ENCODE assay signal across 9 cellular contexts in the genomic region with DNA sequence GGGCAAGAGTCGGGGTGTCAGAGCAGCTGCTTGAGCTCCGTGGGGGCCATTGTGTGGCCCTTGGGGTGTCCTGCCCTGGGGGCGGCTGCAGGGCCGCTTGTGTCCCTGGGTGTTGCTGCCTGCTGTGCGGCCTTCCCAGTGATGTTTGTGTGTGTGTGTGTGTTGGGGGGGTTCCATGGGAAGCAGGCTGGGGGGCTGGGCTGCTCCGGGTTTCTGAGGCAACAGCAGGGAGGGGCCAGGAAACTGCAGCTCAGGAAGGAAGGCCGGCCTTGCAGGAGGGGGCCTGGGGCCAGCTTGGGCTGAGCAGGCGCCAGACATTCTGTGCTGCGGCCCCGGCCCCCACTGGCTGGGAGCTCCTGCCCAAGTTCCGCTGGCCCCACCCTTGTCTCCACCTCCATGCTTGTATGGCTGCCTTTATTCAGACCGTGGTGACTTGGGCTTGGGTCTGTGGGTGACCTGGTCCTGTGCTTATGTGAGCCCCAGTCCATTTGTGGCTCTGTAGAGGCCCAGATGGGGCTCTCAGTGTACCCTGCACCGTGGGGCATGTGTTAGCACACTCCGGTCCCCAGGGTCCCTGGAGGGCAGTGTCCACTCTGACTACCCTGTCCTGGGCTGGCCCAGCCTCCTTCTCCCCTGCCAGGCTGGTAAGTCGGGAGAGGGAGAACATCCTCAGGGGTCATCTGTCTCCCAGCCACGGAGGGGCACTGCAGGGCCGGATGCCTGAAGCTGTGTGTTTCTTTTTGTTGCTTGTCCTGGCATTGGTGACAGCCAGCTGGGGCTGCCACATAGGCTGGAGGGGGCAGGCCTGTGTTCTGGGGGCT. TPM values are rescaled to one million over a fixed set of nuclear protein-coding genes. Genes with fewer than 3 reads are reported as not detected.
DNase-seq lines count a peak whose midpoint lies in the region; ATAC-seq, FAIRE-seq and TF ChIP-seq lines count a peak whose summit lies in the region.
"Had no signal": no experiment of that assay in that cellular context is flagged by ENCODE, and none has a peak within 500 bp of the region (broad histone marks: within the 10 kb centered on the region; RNA-seq: fewer than 3 reads in every experiment).

No MANE protein-coding gene starts in this region.

- no peaks in the 10 kb centered on the region for H3K79me2 ChIP-seq in OCI-LY1 (ENCODE audit: insufficient read depth, low read length)

- H3K4me1 Mint-ChIP-seq in progenitor cell of endocrine pancreas (ENCODE audit: low read depth), result peaks cover 6% of the 10 kb centered on the region

- no peak overlapping the region for H3K27ac Mint-ChIP-seq in progenitor cell of endocrine pancreas

- H3K27me3 ChIP-seq in GM06990 (replicated peaks; ENCODE audit: control insufficient read depth, insufficient read depth, low read length), result no peaks in the 10 kb centered on the region
- peaks cover 21% of the 10 kb centered on the region for H3K27me3 ChIP-seq in OCI-LY1 (ENCODE audit: insufficient read depth, low read length)

- TF ChIP-seq POLR2A in GM12892 (IDR thresholded peaks at IDR 0.05; ENCODE audit: low read depth, low read length), result no peak

- DNase-seq in GM06990 (ENCODE audit: extremely low read depth, insufficient read length), result no peak
- DNase-seq in progenitor cell of endocrine pancreas (ENCODE audit: low spot score, unreplicated experiment), result no peak
- no peak for DNase-seq in GM12892 (ENCODE audit: insufficient read length)
- no peak for DNase-seq in activated CD4-positive, CD25-positive, alpha-beta regulatory T cell treated with anti-CD3 and anti-CD28 coated beads, Interleukin-2, amount 50 U/mL, for 72 hours
- DNase-seq in stimulated activated CD4-positive, alpha-beta T cell treated with anti-CD3 and anti-CD28 coated beads, Interleukin-2, amount 100 ng/mL, for 48 hours, result no peak
- no peak for DNase-seq in amygdala (lab: John Stamatoyannopoulos, UW)
- DNase-seq: stimulated activated naive CD8-positive, alpha-beta T cell treated with anti-CD3 and anti-CD28 coated beads, Interleukin-15, Interleukin-2, amounts not matched to agents 100 U/mL and 50 U/mL, for 24 hours had no signal

- no peak overlapping the region for H3K4me3 Mint-ChIP-seq in progenitor cell of endocrine pancreas (ENCODE audit: low read depth)

- H3K4me1 ChIP-seq in OCI-LY1 (ENCODE audit: insufficient read depth, low read length, severe bottlenecking), result peaks cover 15% of the 10 kb centered on the region

- ATAC-seq in esophagus mucosa, result peak; percentile 12
- ATAC-seq: stimulated activated naive CD8-positive, alpha-beta T cell treated with anti-CD3 and anti-CD28 coated beads, Interleukin-15, Interleukin-2, amounts not matched to agents 100 U/mL and 50 U/mL, for 24 hours had no signal

- H3K9me3 Mint-ChIP-seq in progenitor cell of endocrine pancreas (ENCODE audit: low read depth), result no peaks in the 10 kb centered on the region

- no peaks in the 10 kb centered on the region for H3K36me3 ChIP-seq in GM06990 (ENCODE audit: control insufficient read depth, insufficient read depth, low read length)
- H3K36me3 ChIP-seq in OCI-LY1 (ENCODE audit: insufficient read depth, low read length), result no peaks in the 10 kb centered on the region

- H3K9ac ChIP-seq in OCI-LY1 (ENCODE audit: low read length), result no peak overlapping the region

- FAIRE-seq in GM12892 (lab: Jason Lieb, UNC), result no peak

- H3K4me2 ChIP-seq in OCI-LY1 (ENCODE audit: low read length), result no peak overlapping the region

- H3K36me3 Mint-ChIP-seq in progenitor cell of endocrine pancreas (ENCODE audit: insufficient read depth), result no peaks in the 10 kb centered on the region

- no peaks in the 10 kb centered on the region for H3K9me2 ChIP-seq in OCI-LY1 (ENCODE audit: low read depth, low read length)

- no peak overlapping the region for H2AFZ ChIP-seq in OCI-LY1 (ENCODE audit: low read length)

- H3K27ac ChIP-seq in OCI-LY1 (ENCODE audit: low read depth, low read length, poor library complexity, severe bottlenecking), result no peak overlapping the region

- peaks cover 37% of the 10 kb centered on the region for H3K27me3 Mint-ChIP-seq in progenitor cell of endocrine pancreas

- TF ChIP-seq CTCF in GM06990 (IDR thresholded peaks at IDR 0.05; ENCODE audit: insufficient read depth, low read length, poor library complexity, severe bottlenecking) (peak; percentile 48), OCI-LY1 (IDR thresholded peaks at IDR 0.05; ENCODE audit: low read length) (peak; percentile 30; the same call in 1 of the 2 replicates), progenitor cell of endocrine pancreas (IDR thresholded peaks at IDR 0.05; ENCODE audit: unreplicated experiment) (peak; percentile 32)

- no peaks in the 10 kb centered on the region for H3K9me3 ChIP-seq in OCI-LY1 (ENCODE audit: low read length)

- no peak overlapping the region for H3K4me3 ChIP-seq in GM06990 (replicated peaks; ENCODE audit: low read depth, low read length)
- H3K4me3 ChIP-seq in OCI-LY1 (ENCODE audit: low read depth, low read length, poor library complexity, severe bottlenecking), result no peak overlapping the region

- H3F3A ChIP-seq in OCI-LY1 (ENCODE audit: insufficient read depth, low read length), result no peaks in the 10 kb centered on the region

- H4K20me1 ChIP-seq in OCI-LY1 (ENCODE audit: insufficient read depth, low read length), result no peaks in the 10 kb centered on the region

RNA-seq across cellular contexts. Expression of gene SOX18, which starts 4.6 kb away (rescaled TPM):
- total RNA-seq in esophagus mucosa (5.4 TPM), progenitor cell of endocrine pancreas (not detected in 2 replicates)
- 0.13 TPM for polyA plus RNA-seq in GM12892 (2012; ENCODE audit: missing spikeins)

RNA-seq across cellular contexts. Expression of gene TCEA2, which starts 8.9 kb away (rescaled TPM):
- total RNA-seq in esophagus mucosa, result 6.8 TPM
- total RNA-seq in progenitor cell of endocrine pancreas, result 86.7 and 92.7 TPM in 2 replicates
- polyA plus RNA-seq in GM12892 (2012; ENCODE audit: missing spikeins), result 10.4 TPM

RNA-seq across cellular contexts. Expression of gene C20orf204, which starts 18.1 kb away (rescaled TPM):
- total RNA-seq in esophagus mucosa (0.88 TPM), progenitor cell of endocrine pancreas (3.3 and 3.4 TPM in 2 replicates)
- 3.0 TPM for polyA plus RNA-seq in GM12892 (2012; ENCODE audit: missing spikeins)

RNA-seq across cellular contexts. Expression of gene RGS19, which starts 25.3 kb away (rescaled TPM):
- total RNA-seq in esophagus mucosa, result 6.1 TPM
- 6.5 and 7.6 TPM in 2 replicates for total RNA-seq in progenitor cell of endocrine pancreas
- 14.0 TPM for polyA plus RNA-seq in GM12892 (2012; ENCODE audit: missing spikeins)

RNA-seq across cellular contexts. Expression of gene OPRL1, which starts 25.8 kb away (rescaled TPM):
- total RNA-seq in esophagus mucosa (0.12 TPM), progenitor cell of endocrine pancreas (1.5 TPM in 2 replicates)
- polyA plus RNA-seq in GM12892 (2012; ENCODE audit: missing spikeins), result 0.23 TPM

Comparison
In these comparisons a context has a peak if more than half of its experiments do, and no peak if none do; other contexts are left out.
1. RNA of gene TCEA2, which starts 8.9 kb away (total RNA-seq): 86.7 to 92.7 TPM in progenitor cell of endocrine pancreas; 6.8 TPM in esophagus mucosa (single experiment); every median in the first group is over 10 times any median in the second.
2. Peak in every context shown above with its lines, with median percentiles within 50 percentile points of each other: CTCF ChIP-seq.